14 cellular contexts compared by ENCODE assay signal in the genomic region with DNA sequence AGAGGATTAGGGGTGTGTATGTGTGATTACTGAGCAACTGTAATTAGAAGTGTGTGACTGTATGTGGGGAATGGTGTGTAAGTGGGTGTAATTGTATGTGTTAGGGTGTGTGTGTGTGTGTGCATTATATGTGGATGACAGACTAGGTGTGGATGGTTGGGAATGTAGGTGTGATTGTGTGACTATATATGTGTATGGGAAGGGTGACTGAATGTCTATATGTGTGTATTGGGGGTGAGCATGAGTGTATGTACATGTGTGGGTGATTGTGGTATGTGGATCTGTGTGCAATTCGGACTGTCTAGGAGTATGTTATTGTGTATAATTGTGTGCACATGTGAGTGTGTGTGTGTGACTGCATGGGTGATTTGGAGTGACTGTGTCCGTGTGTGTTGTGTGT.
"Had no signal": no experiment of that assay in that cellular context is flagged by ENCODE, and none has a peak within 500 bp of the region (broad histone marks: within the 10 kb centered on the region; RNA-seq: fewer than 3 reads in every experiment).

No MANE protein-coding gene starts in this region.

- H3K27ac Mint-ChIP-seq: activated CD4-positive, alpha-beta memory T cell treated with anti-CD3 and anti-CD28 coated beads for 36 hours; activated naive CD4-positive, alpha-beta T cell treated with anti-CD3 and anti-CD28 coated beads for 36 hours; activated naive CD8-positive, alpha-beta T cell treated with anti-CD3 and anti-CD28 coated beads, Interleukin-2, amount 50 U/mL, for 24 hours; natural killer cell treated with Interleukin-12 subunit alpha and Interleukin-12 subunit beta and Interleukin-15 and Interleukin-18, amount 100 ng/mL, for 72 hours had no signal

- H3K9me3 Mint-ChIP-seq: activated CD4-positive, alpha-beta memory T cell treated with anti-CD3 and anti-CD28 coated beads for 36 hours; activated naive CD4-positive, alpha-beta T cell treated with anti-CD3 and anti-CD28 coated beads for 36 hours; activated naive CD8-positive, alpha-beta T cell treated with anti-CD3 and anti-CD28 coated beads, Interleukin-2, amount 50 U/mL, for 24 hours; natural killer cell treated with Interleukin-12 subunit alpha and Interleukin-12 subunit beta and Interleukin-15 and Interleukin-18, amount 100 ng/mL, for 72 hours had no signal

- ATAC-seq: activated naive CD8-positive, alpha-beta T cell treated with anti-CD3 and anti-CD28 coated beads, Interleukin-2, amount 50 U/mL, for 24 hours; natural killer cell treated with Interleukin-12 subunit alpha and Interleukin-12 subunit beta and Interleukin-15 and Interleukin-18, amount 100 ng/mL, for 72 hours; stimulated activated naive CD8-positive, alpha-beta T cell treated with anti-CD3 and anti-CD28 coated beads, Interleukin-15, Interleukin-2, amounts not matched to agents 100 U/mL and 50 U/mL, for 24 hours had no signal

- H3K36me3 ChIP-seq: cardiac muscle cell had no signal

- H3K4me3 Mint-ChIP-seq: activated CD4-positive, alpha-beta memory T cell treated with anti-CD3 and anti-CD28 coated beads for 36 hours; activated naive CD4-positive, alpha-beta T cell treated with anti-CD3 and anti-CD28 coated beads for 36 hours; activated naive CD8-positive, alpha-beta T cell treated with anti-CD3 and anti-CD28 coated beads, Interleukin-2, amount 50 U/mL, for 24 hours; natural killer cell treated with Interleukin-12 subunit alpha and Interleukin-12 subunit beta and Interleukin-15 and Interleukin-18, amount 100 ng/mL, for 72 hours had no signal

- H3K27me3 ChIP-seq: cardiac muscle cell had no signal

- H3K27ac ChIP-seq: cardiac muscle cell had no signal

- H3K4me3 ChIP-seq: cardiac muscle cell, lung had no signal

- DNase-seq: activated CD4-positive, alpha-beta memory T cell treated with anti-CD3 and anti-CD28 coated beads for 36 hours; activated CD4-positive, alpha-beta T cell treated with anti-CD3 and anti-CD28 coated beads for 48 hours; activated naive CD4-positive, alpha-beta T cell treated with anti-CD3 and anti-CD28 coated beads for 36 hours; activated naive CD8-positive, alpha-beta T cell treated with anti-CD3 and anti-CD28 coated beads, Interleukin-2, amount 50 U/mL, for 24 hours; activated T-cell treated with anti-CD3 and anti-CD28 coated beads, Interleukin-2, amount 50 U/mL, for 48 hours; cortex of kidney; kidney; midbrain; retina; stimulated activated CD4-positive, alpha-beta T cell treated with anti-CD3 and anti-CD28 coated beads, Interleukin-4, amount 100 ng/mL, for 4 hours; stimulated activated naive CD8-positive, alpha-beta T cell treated with anti-CD3 and anti-CD28 coated beads, Interleukin-15, Interleukin-2, amounts not matched to agents 100 U/mL and 50 U/mL, for 24 hours had no signal

- H3K36me3 Mint-ChIP-seq: activated CD4-positive, alpha-beta memory T cell treated with anti-CD3 and anti-CD28 coated beads for 36 hours; natural killer cell treated with Interleukin-12 subunit alpha and Interleukin-12 subunit beta and Interleukin-15 and Interleukin-18, amount 100 ng/mL, for 72 hours had no signal
